In the genomic region with DNA sequence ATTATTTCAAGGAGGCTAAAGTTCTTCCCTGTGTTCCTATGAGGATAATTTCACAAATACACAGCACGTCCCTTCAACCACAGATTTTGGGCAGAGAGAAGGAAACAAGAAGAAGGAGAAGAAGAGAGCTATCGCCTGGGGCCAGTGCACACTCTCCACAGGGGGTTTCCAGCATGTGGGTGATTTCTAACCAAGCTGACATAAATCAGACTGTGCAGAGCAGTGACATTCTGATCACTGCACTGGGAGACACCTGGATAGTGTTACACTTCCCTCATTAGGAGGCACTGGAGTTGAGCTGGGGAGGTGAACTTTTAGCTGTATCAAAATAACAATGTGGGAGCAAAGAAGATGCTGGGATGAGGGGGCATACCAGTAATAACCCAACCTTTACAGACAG, we compare ENCODE assay signal across 11 cellular contexts.
DNase-seq lines count a peak whose midpoint lies in the region; ATAC-seq lines count a peak whose summit lies in the region.
"Had no signal": no experiment of that assay in that cellular context is flagged by ENCODE, and none has a peak within 500 bp of the region (broad histone marks: within the 10 kb centered on the region; RNA-seq: fewer than 3 reads in every experiment).

No MANE protein-coding gene starts in this region.

- DNase-seq in NCI-H2107 treated with DMSO at 0.1 percent for 48 hours (lab: John Stamatoyannopoulos, UW; ENCODE audit: unreplicated experiment) (peak; percentile 38), NCI-H2107 (lab: John Stamatoyannopoulos, UW) (no peak)
- DNase-seq in stimulated activated naive B cell treated with anti-CD40 and anti-IgM and Interleukin-4, amounts not matched to agents 10 μg/mL and 1 μg/mL and 100 μg/mL, for 72 hours: no peak
- no peak for DNase-seq in activated T-helper 1 cell treated with anti-CD3 and anti-CD28 coated beads, Interleukin-12 subunit alpha, Interleukin-12 subunit beta, Interleukin-2, Interleukin-4 antibody, amounts not matched to agents 30 ng/mL and 10 ng/mL and 1 ng/mL, durations not matched to agents 14 hours and 24 hours and 36 hours (ENCODE audit: low spot score)
- DNase-seq in stimulated activated naive CD4-positive, alpha-beta T cell (lab: John Stamatoyannopoulos, UW): no peak
- DNase-seq: 8988T; activated CD8-positive, alpha-beta memory T cell treated with anti-CD3 and anti-CD28 coated beads, Interleukin-2, amount 50 U/mL, for 4 hours; glutamatergic neuron had no signal

- intact Hi-C loops in activated T-helper 1 cell treated with anti-CD3 and anti-CD28 coated beads, Interleukin-12 subunit alpha, Interleukin-12 subunit beta, Interleukin-2, Interleukin-4 antibody, amounts not matched to agents 30 ng/mL and 10 ng/mL and 1 ng/mL, durations not matched to agents 14 hours and 24 hours and 36 hours (cut with micrococcal nuclease): no loop called here

- H3K27me3 Mint-ChIP-seq in stimulated activated naive B cell treated with anti-CD40 and anti-IgM and Interleukin-4, amounts not matched to agents 10 μg/mL and 1 μg/mL and 100 μg/mL, for 72 hours: no peaks in the 10 kb centered on the region
- no peaks in the 10 kb centered on the region for H3K27me3 Mint-ChIP-seq in activated T-helper 1 cell treated with anti-CD3 and anti-CD28 coated beads, Interleukin-12 subunit alpha, Interleukin-12 subunit beta, Interleukin-2, Interleukin-4 antibody, amounts not matched to agents 30 ng/mL and 10 ng/mL and 1 ng/mL, durations not matched to agents 14 hours and 24 hours and 36 hours (ENCODE audit: insufficient read depth)

- no peak overlapping the region for H3K27ac Mint-ChIP-seq in stimulated activated naive B cell treated with anti-CD40 and anti-IgM and Interleukin-4, amounts not matched to agents 10 μg/mL and 1 μg/mL and 100 μg/mL, for 72 hours
- H3K27ac Mint-ChIP-seq in activated T-helper 1 cell treated with anti-CD3 and anti-CD28 coated beads, Interleukin-12 subunit alpha, Interleukin-12 subunit beta, Interleukin-2, Interleukin-4 antibody, amounts not matched to agents 30 ng/mL and 10 ng/mL and 1 ng/mL, durations not matched to agents 14 hours and 24 hours and 36 hours: no peak overlapping the region

- peaks cover 0 to 3% of the 10 kb centered on the region in 2 donors for H3K9me3 Mint-ChIP-seq in stimulated activated naive B cell treated with anti-CD40 and anti-IgM and Interleukin-4, amounts not matched to agents 10 μg/mL and 1 μg/mL and 100 μg/mL, for 72 hours
- H3K9me3 Mint-ChIP-seq in activated T-helper 1 cell treated with anti-CD3 and anti-CD28 coated beads, Interleukin-12 subunit alpha, Interleukin-12 subunit beta, Interleukin-2, Interleukin-4 antibody, amounts not matched to agents 30 ng/mL and 10 ng/mL and 1 ng/mL, durations not matched to agents 14 hours and 24 hours and 36 hours: no peaks in the 10 kb centered on the region

- no peak overlapping the region for H3K4me3 Mint-ChIP-seq in stimulated activated naive B cell treated with anti-CD40 and anti-IgM and Interleukin-4, amounts not matched to agents 10 μg/mL and 1 μg/mL and 100 μg/mL, for 72 hours
- H3K4me3 Mint-ChIP-seq in activated T-helper 1 cell treated with anti-CD3 and anti-CD28 coated beads, Interleukin-12 subunit alpha, Interleukin-12 subunit beta, Interleukin-2, Interleukin-4 antibody, amounts not matched to agents 30 ng/mL and 10 ng/mL and 1 ng/mL, durations not matched to agents 14 hours and 24 hours and 36 hours: no peak overlapping the region

- peaks cover 0 to 4% of the 10 kb centered on the region in 2 donors for H3K4me1 Mint-ChIP-seq in stimulated activated naive B cell treated with anti-CD40 and anti-IgM and Interleukin-4, amounts not matched to agents 10 μg/mL and 1 μg/mL and 100 μg/mL, for 72 hours
- no peaks in the 10 kb centered on the region for H3K4me1 Mint-ChIP-seq in activated T-helper 1 cell treated with anti-CD3 and anti-CD28 coated beads, Interleukin-12 subunit alpha, Interleukin-12 subunit beta, Interleukin-2, Interleukin-4 antibody, amounts not matched to agents 30 ng/mL and 10 ng/mL and 1 ng/mL, durations not matched to agents 14 hours and 24 hours and 36 hours (ENCODE audit: low read depth)

- H3K36me3 Mint-ChIP-seq in stimulated activated naive B cell treated with anti-CD40 and anti-IgM and Interleukin-4, amounts not matched to agents 10 μg/mL and 1 μg/mL and 100 μg/mL, for 72 hours: peaks cover 0 to 6% of the 10 kb centered on the region in 2 donors
- H3K36me3 Mint-ChIP-seq in activated T-helper 1 cell treated with anti-CD3 and anti-CD28 coated beads, Interleukin-12 subunit alpha, Interleukin-12 subunit beta, Interleukin-2, Interleukin-4 antibody, amounts not matched to agents 30 ng/mL and 10 ng/mL and 1 ng/mL, durations not matched to agents 14 hours and 24 hours and 36 hours (ENCODE audit: low read depth): no peaks in the 10 kb centered on the region

- peak; percentile 98 for ATAC-seq in HG02610 (IDR thresholded peaks at IDR 0.05; ENCODE audit: unreplicated experiment)
- peak; percentile 79 for ATAC-seq in HG03575 (IDR thresholded peaks at IDR 0.05; ENCODE audit: extremely low read depth, insufficient number of reproducible peaks, low FRiP score, unreplicated experiment)
- ATAC-seq in stimulated activated naive B cell treated with anti-CD40 and anti-IgM and Interleukin-4, amounts not matched to agents 10 μg/mL and 1 μg/mL and 100 μg/mL, for 72 hours (replicated peaks): peak; percentile 49 to 57
- no peak for ATAC-seq in GM19324 (IDR thresholded peaks at IDR 0.05; ENCODE audit: low FRiP score, unreplicated experiment)
